7 cellular contexts compared by ENCODE assay signal in the genomic region with DNA sequence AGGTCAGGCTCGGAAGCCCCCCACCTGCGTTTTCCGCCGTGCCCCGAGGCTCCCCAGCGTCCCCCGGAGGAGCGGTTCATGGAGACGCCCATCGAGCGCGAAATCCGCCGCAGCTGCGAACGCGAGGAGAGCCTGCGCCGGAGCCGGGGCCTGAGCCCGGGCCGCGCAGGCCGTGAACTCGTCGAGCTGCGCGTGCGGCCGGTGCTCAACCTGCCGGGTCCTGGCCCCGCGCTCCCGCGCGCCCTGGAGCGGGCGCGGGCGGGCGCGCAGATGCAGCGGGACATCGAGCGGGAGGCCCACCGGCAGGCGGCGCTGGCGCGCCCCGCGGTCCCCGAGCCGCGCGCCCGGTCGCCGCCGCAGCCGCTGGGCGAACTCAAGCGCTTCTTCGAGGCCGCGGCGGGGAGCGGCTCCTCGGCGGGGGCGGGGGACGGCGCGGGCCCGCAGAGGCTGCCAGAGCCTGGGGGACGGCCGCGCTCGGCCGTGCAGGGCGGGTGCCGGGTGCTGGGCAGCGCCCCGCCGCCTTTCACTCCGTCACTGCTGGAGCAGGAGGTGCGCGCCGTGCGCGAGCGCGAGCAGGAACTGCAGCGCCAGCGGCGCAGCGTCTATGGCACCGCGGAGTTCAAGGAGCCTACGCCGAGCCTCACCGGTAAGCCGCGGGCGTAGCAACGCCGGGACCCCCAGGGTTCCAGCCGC. TPM values are rescaled to one million over a fixed set of nuclear protein-coding genes. Genes with fewer than 3 reads are reported as not detected.
DNase-seq lines count a peak whose midpoint lies in the region; ATAC-seq and TF ChIP-seq lines count a peak whose summit lies in the region.

No MANE protein-coding gene starts in this region.

- H3K27ac ChIP-seq in ectodermal cell (ENCODE audit: insufficient read depth, low read depth, low read length, poor library complexity, severe bottlenecking) (no peak overlapping the region), lung (ENCODE audit: low read depth in 1 of 2, low read length in 1 of 2) (peak overlapping the region; percentile 93 to 95)

- no peaks in the 10 kb centered on the region for H3K9me3 ChIP-seq in ectodermal cell (ENCODE audit: control insufficient read depth, low read length)
- no peaks in the 10 kb centered on the region for H3K9me3 ChIP-seq in lung (ENCODE audit: control insufficient read depth in 2 of 2, insufficient read depth in 1 of 2, low read length in 1 of 2)

- H3K36me3 ChIP-seq in ectodermal cell (ENCODE audit: control insufficient read depth, insufficient read depth, low read length), result no peaks in the 10 kb centered on the region
- H3K36me3 ChIP-seq in lung (ENCODE audit: control insufficient read depth in 2 of 2, insufficient read depth in 2 of 2, low read length in 2 of 2), result no peaks in the 10 kb centered on the region

- peak; percentile 51 for ATAC-seq in HG02840 (IDR thresholded peaks at IDR 0.05; ENCODE audit: low FRiP score, unreplicated experiment)
- peak; percentile 50 for ATAC-seq in lung (ENCODE audit: insufficient read depth, low FRiP score)

- peaks cover 3% of the 10 kb centered on the region for H3K4me1 ChIP-seq in ectodermal cell (ENCODE audit: control insufficient read depth, insufficient read depth, low read length)
- H3K4me1 ChIP-seq in lung (ENCODE audit: control insufficient read depth in 2 of 2, insufficient read depth in 2 of 2, low read length in 2 of 2), result peaks cover 0 to 8% of the 10 kb centered on the region in 2 donors

- DNase-seq in NCI-H345 (lab: John Stamatoyannopoulos, UW), result peak; percentile 77
- peak; percentile 75 to 77 for DNase-seq in activated CD4-positive, alpha-beta T cell treated with anti-CD3 and anti-CD28 coated beads, Interleukin-2, amount 50 U/mL, for 48 hours
- peak; percentile 77 for DNase-seq in lung (ENCODE audit: low spot score)
- peak in 2 of 3 experiments; percentile 59 to 73 for DNase-seq in stimulated activated CD4-positive, alpha-beta T cell treated with anti-CD3 and anti-CD28 coated beads, TNF-alpha, amount 100 ng/mL, for 24 hours (ENCODE audit: low read depth in 3 of 3)

- H3K4me3 ChIP-seq in ectodermal cell (ENCODE audit: insufficient read depth, low read depth, low read length) (peak overlapping the region; percentile 56), lung (peak overlapping the region; percentile 40)

- H3K27me3 ChIP-seq in ectodermal cell (ENCODE audit: control insufficient read depth, insufficient read depth, low read length, poor library complexity, severe bottlenecking) (peaks cover 58% of the 10 kb centered on the region), lung (ENCODE audit: control insufficient read depth, insufficient read depth) (no peaks in the 10 kb centered on the region)

- 1% methylated on average over 108 of the region's 108 CpGs for WGBS in ectodermal cell, 2 experiments
- WGBS in lung, 2 donors, result 0 to 1% methylated on average over 62 to 108 of the region's 108 CpGs

- TF ChIP-seq CTCF in GM12874 (IDR thresholded peaks at IDR 0.05; ENCODE audit: insufficient read depth, low read depth, low read length) (peak; percentile 77), lung (IDR thresholded peaks at IDR 0.05; ENCODE audit: control extremely low read depth, extremely low read depth) (peak; percentile 30)

RNA-seq across cellular contexts. Expression of gene MISP3, which starts 0.8 kb away (rescaled TPM):
- 1.4 TPM for polyA plus RNA-seq in ectodermal cell (2013, experiment 1 of 4)
- 0.96 TPM for polyA plus RNA-seq in ectodermal cell (2013, experiment 2 of 4)
- 2.5 TPM for polyA plus RNA-seq in ectodermal cell (2013, experiment 3 of 4)
- polyA plus RNA-seq in ectodermal cell (2013, experiment 4 of 4), result 2.4 TPM
- 10 to 100 TPM in 1 of 2 donors, 1 to 10 TPM in 1; 3.5 to 10.7 TPM for total RNA-seq in lung
- polyA plus RNA-seq in lung, result 10 to 100 TPM in 1 of 2 donors, 1 to 10 TPM in 1; 4.1 to 11.2 TPM

RNA-seq across cellular contexts. Expression of gene PALM3, which starts 11.5 kb away (rescaled TPM):
- 16.5 TPM for polyA plus RNA-seq in ectodermal cell (2013, experiment 1 of 4)
- polyA plus RNA-seq in ectodermal cell (2013, experiment 2 of 4), result 13.4 TPM
- 8.9 TPM for polyA plus RNA-seq in ectodermal cell (2013, experiment 3 of 4)
- polyA plus RNA-seq in ectodermal cell (2013, experiment 4 of 4), result 11.1 TPM
- 10 to 100 TPM in 1 of 2 donors, under 1 TPM in 1; 0.71 to 14.3 TPM for total RNA-seq in lung
- polyA plus RNA-seq in lung, result 10 to 100 TPM in 1 of 2 donors, 1 to 10 TPM in 1; 2.5 to 20.6 TPM

RNA-seq across cellular contexts. Expression of gene C19orf67, which starts 12.2 kb away (rescaled TPM):
- not detected for polyA plus RNA-seq in ectodermal cell (2013, experiment 1 of 4)
- not detected for polyA plus RNA-seq in ectodermal cell (2013, experiment 2 of 4)
- not detected for polyA plus RNA-seq in ectodermal cell (2013, experiment 3 of 4)
- polyA plus RNA-seq in ectodermal cell (2013, experiment 4 of 4), result not detected
- 1 to 10 TPM in 1 of 2 donors, under 1 TPM in 1; 0.37 to 1.0 TPM for total RNA-seq in lung
- polyA plus RNA-seq in lung, result under 1 TPM in 1 of 2 donors, not detected in 1; 0.38 TPM

RNA-seq across cellular contexts. Expression of gene SAMD1, which starts 17.2 kb away (rescaled TPM):
- polyA plus RNA-seq in ectodermal cell (2013, experiment 1 of 4), result 83.5 TPM
- polyA plus RNA-seq in ectodermal cell (2013, experiment 2 of 4), result 74.5 TPM
- 63.0 TPM for polyA plus RNA-seq in ectodermal cell (2013, experiment 3 of 4)
- 65.4 TPM for polyA plus RNA-seq in ectodermal cell (2013, experiment 4 of 4)
- 10 to 100 TPM; 32.9 to 48.8 TPM for total RNA-seq in lung
- polyA plus RNA-seq in lung, result 10 to 100 TPM; 36.8 to 42.1 TPM

RNA-seq across cellular contexts. Expression of gene IL27RA, which starts 41.8 kb away (rescaled TPM):
- 3.5 TPM for polyA plus RNA-seq in ectodermal cell (2013, experiment 1 of 4)
- 3.1 TPM for polyA plus RNA-seq in ectodermal cell (2013, experiment 2 of 4)
- 2.8 TPM for polyA plus RNA-seq in ectodermal cell (2013, experiment 3 of 4)
- polyA plus RNA-seq in ectodermal cell (2013, experiment 4 of 4), result 3.1 TPM
- 10 to 100 TPM in 1 of 2 donors, 1 to 10 TPM in 1; 8.4 to 21.5 TPM for total RNA-seq in lung
- polyA plus RNA-seq in lung, result 10 to 100 TPM in 1 of 2 donors, 1 to 10 TPM in 1; 7.0 to 22.7 TPM
